ENCODE assay signal across 8 cellular contexts in genomic region chr4:170027181-170027829, GRCh38. TPM values are rescaled to one million over a fixed set of nuclear protein-coding genes. Genes with fewer than 3 reads are reported as not detected.
DNase-seq lines count a peak whose midpoint lies in the region; ATAC-seq and TF ChIP-seq lines count a peak whose summit lies in the region.

No MANE protein-coding gene starts in this region.

- H3K27me3 ChIP-seq in aorta (ENCODE audit: control insufficient read depth in 1 of 2, insufficient read depth in 2 of 2, low read length in 1 of 2) = no peaks in the 10 kb centered on the region

- no peaks in the 10 kb centered on the region for H3K4me1 ChIP-seq in aorta (ENCODE audit: control insufficient read depth in 1 of 2, insufficient read depth in 2 of 2, low read length in 2 of 2)

- ATAC-seq in GM18502 (IDR thresholded peaks at IDR 0.05; ENCODE audit: poor library complexity, unreplicated experiment) (peak; percentile 72), HG02943 (IDR thresholded peaks at IDR 0.05; ENCODE audit: low read depth, unreplicated experiment) (peak; percentile 80), aorta (ENCODE audit: low FRiP score) (peak; percentile 96)

- peaks cover 32% of the 10 kb centered on the region for H3K27me3 Mint-ChIP-seq in brain

- H3K4me1 Mint-ChIP-seq in brain = peaks cover 23% of the 10 kb centered on the region

- intact Hi-C loops in aorta (cut with DNase I) = loop anchor here (5.0 to 10.0 kb wide), 4 partner anchors 60 to 413 kb away; partner anchors contain the start of gene NEK1 (in 1 of the 2)

- H3K9me3 ChIP-seq in aorta (ENCODE audit: control insufficient read depth, low read length) = no peaks in the 10 kb centered on the region

- TF ChIP-seq CTCF in brain (conservative IDR thresholded peaks at IDR 0.05) = no peak

- peak overlapping the region; percentile 93 to 97 (median 95) for H3K4me3 Mint-ChIP-seq in brain

- peak overlapping the region; percentile 71 to 99 for H3K4me3 ChIP-seq in aorta (ENCODE audit: low read length in 2 of 2)

- H3K27ac Mint-ChIP-seq in brain = peak overlapping the region; percentile 88 to 97 (median 96)

- no peak overlapping the region for H3K27ac ChIP-seq in aorta (ENCODE audit: low read depth in 1 of 2, low read length in 2 of 2)

- whole genome bisulfite sequencing in aorta, 2 donors = 2 to 3% methylated on average over 37 of the region's 37 CpGs

- no peaks in the 10 kb centered on the region for H3K36me3 ChIP-seq in aorta (ENCODE audit: control insufficient read depth in 1 of 2, insufficient read depth in 2 of 2, low read length in 1 of 2)

- DNase-seq in NCI-H187 treated with DMSO at 0.1 percent for 48 hours (lab: John Stamatoyannopoulos, UW) (peak; percentile 13), UCSD-AML1 (lab: John Stamatoyannopoulos, UW; ENCODE audit: unreplicated experiment) (peak; percentile 94), iPS DF 19.7 (ENCODE audit: low read depth, low spot score) (peak; percentile 63), retina (peak; percentile 97), aorta (peak; percentile 97 to 98)

- H3K9me3 Mint-ChIP-seq in brain = peaks cover 2 to 6% (median 3%) of the 10 kb centered on the region in 5 experiments

- peaks cover 4% of the 10 kb centered on the region for H3K36me3 Mint-ChIP-seq in brain

RNA-seq across cellular contexts. Expression of gene MFAP3L, which starts 1.1 kb away (rescaled TPM):
- polyA plus RNA-seq in brain (ENCODE audit: insufficient read depth, low read depth, low replicate concordance) = 4.3 TPM
- 10 to 100 TPM; 10.1 to 12.4 TPM for total RNA-seq in aorta
- 1 to 10 TPM; 1.9 to 3.8 TPM for polyA plus RNA-seq in aorta

Comparison
In these comparisons a context has a peak if more than half of its experiments do, and no peak if none do; other contexts are left out.
1. DNase-seq: peak in every context shown above with its lines; median percentile 98 in aorta; 97 in retina; 94 in UCSD-AML1; 63 in iPS DF 19.7; 13 in NCI-H187 treated with DMSO at 0.1 percent for 48 hours.